16 cellular contexts compared by ENCODE assay signal in genomic region chr1:43546388-43547100, GRCh38. TPM values are rescaled to one million over a fixed set of nuclear protein-coding genes. Genes with fewer than 3 reads are reported as not detected.
DNase-seq lines count a peak whose midpoint lies in the region; ATAC-seq, FAIRE-seq and TF ChIP-seq lines count a peak whose summit lies in the region.
"Had no signal": no experiment of that assay in that cellular context is flagged by ENCODE, and none has a peak within 500 bp of the region (broad histone marks: within the 10 kb centered on the region; RNA-seq: fewer than 3 reads in every experiment).

No MANE protein-coding gene starts in this region.

- TF ChIP-seq EP300 in H1 (IDR thresholded peaks at IDR 0.05; ENCODE audit: borderline replicate concordance in 1 of 2, low read depth in 2 of 2, low read length in 2 of 2): no peak

- DNase-seq in H1 (ENCODE audit: low read depth in 1 of 2, low spot score in 2 of 2): no peak
- no peak for DNase-seq in NCI-H2227 treated with DMSO at 0.1 percent for 48 hours (lab: John Stamatoyannopoulos, UW)
- DNase-seq: activated CD4-positive, CD25-positive, alpha-beta regulatory T cell; activated CD8-positive, alpha-beta memory T cell treated with anti-CD3 and anti-CD28 coated beads for 24 hours; cerebellar nuclear complex; NCI-H446 treated with DMSO at 0.1 percent for 48 hours; stimulated activated naive CD8-positive, alpha-beta T cell treated with anti-CD3 and anti-CD28 coated beads, Interleukin-15, Interleukin-2, amounts not matched to agents 100 U/mL and 50 U/mL, for 24 hours had no signal

- no peak for TF ChIP-seq CTCF in HEK293 (tag by site-specific recombination; IDR thresholded peaks at IDR 0.05)
- no peak for TF ChIP-seq CTCF in H1 (IDR thresholded peaks at IDR 0.05; ENCODE audit: control extremely low read depth in 1 of 3, insufficient read depth in 1 of 3, low read depth in 1 of 3, low read length in 3 of 3)

- peaks cover 5% of the 10 kb centered on the region for H3K23me2 ChIP-seq in H1 (ENCODE audit: low read depth, low read length)

- H4K91ac ChIP-seq in H1 (replicated peaks; ENCODE audit: insufficient read length, low read length): peak overlapping the region; percentile 71

- H2BK12ac ChIP-seq in H1 (ENCODE audit: low read depth, low read length): peak overlapping the region; percentile 64; the same call in 1 of the 2 replicates

- no peak overlapping the region; the same call in 1 of the 2 replicates for H4K8ac ChIP-seq in H1 (ENCODE audit: extremely low read depth, insufficient read depth, low read length)

- no peak for FAIRE-seq in H1 (lab: Jason Lieb, UNC)
- FAIRE-seq: endometrium had no signal

- H3K23ac ChIP-seq in H1 (ENCODE audit: insufficient read length): no peak overlapping the region

- H3K4me2 ChIP-seq in H1 (ENCODE audit: insufficient read depth in 1 of 2, low read depth in 2 of 2, low read length in 2 of 2): peak overlapping the region; percentile 51 to 73

- no peak for TF ChIP-seq POLR2A in H1 (IDR thresholded peaks at IDR 0.05; ENCODE audit: control extremely low read depth in 1 of 2, low read depth in 2 of 2, low read length in 2 of 2)

- H2AK5ac ChIP-seq in H1 (ENCODE audit: low read depth, low read length): peak overlapping the region; percentile 30; the same call in 1 of the 2 replicates

- H3K4me1 ChIP-seq in HEK293 (ENCODE audit: control insufficient read depth, insufficient read depth, low read length) (peaks cover 5% of the 10 kb centered on the region; the same call in 1 of the 2 replicates), H1 (replicated peaks in 1 of 4; ENCODE audit: control insufficient read depth in 3 of 4, insufficient read depth in 4 of 4, low read length in 3 of 4) (peaks cover 9 to 61% (median 50%) of the 10 kb centered on the region in 4 experiments), mucosa of rectum (ENCODE audit: control insufficient read depth in 2 of 2, insufficient read depth in 2 of 2, low read length in 2 of 2) (peaks cover 91 to 93% of the 10 kb centered on the region in 2 donors), subcutaneous abdominal adipose tissue (ENCODE audit: control insufficient read depth in 5 of 5, insufficient read depth in 5 of 5, low read length in 5 of 5) (peaks cover 9 to 91% (median 89%) of the 10 kb centered on the region in 5 donors)
- H3K4me1 ChIP-seq: SJSA1 had no signal

- H3K14ac ChIP-seq in H1 (ENCODE audit: insufficient read length): no peak overlapping the region

- H3K56ac ChIP-seq in H1 (replicated peaks; ENCODE audit: insufficient read length, low read depth, low read length): no peak overlapping the region

- peak overlapping the region; percentile 80 for H2BK120ac ChIP-seq in H1 (replicated peaks; ENCODE audit: low read depth, low read length)

- H3K4me3 ChIP-seq in HEK293 (ENCODE audit: low read depth, low read length) (no peak overlapping the region), H1 (ENCODE audit: extremely low read depth in 1 of 4, insufficient read depth in 2 of 4, low read depth in 3 of 4, low read length in 4 of 4) (peak overlapping the region in 1 of 4 experiments; percentile 53; a peak in 1 of 8 replicates), mucosa of rectum (ENCODE audit: low read length in 2 of 2) (no peak overlapping the region), subcutaneous abdominal adipose tissue (ENCODE audit: low read depth in 1 of 5, low read length in 5 of 5) (peak overlapping the region in 1 of 5 donors; percentile 4)
- H3K4me3 ChIP-seq: SJSA1 had no signal

- H2BK20ac ChIP-seq in H1 (ENCODE audit: low read length): peak overlapping the region; percentile 87; the same call in 1 of the 2 replicates

- H2AFZ ChIP-seq in H1 (ENCODE audit: low read length): no peak overlapping the region

- POLR2A ChIA-PET in HEK293 (lab: Yijun Ruan, JAX) (no interaction called here), H1 (lab: Charles Lee; ENCODE audit: partially characterized antibody) (interaction anchor here (1.3 to 14.9 kb wide), 6 partner anchors 12 to 104 kb away, joined by 3 to 270 read pairs (median 8); partner anchors contain the start of genes KDM4A and PTPRF)

- peaks cover 3 to 71% of the 10 kb centered on the region in 2 experiments; a peak in 3 of 4 replicates for H3K79me2 ChIP-seq in H1 (ENCODE audit: control insufficient read depth in 1 of 2, insufficient read depth in 2 of 2, low read length in 2 of 2)

- H3K18ac ChIP-seq in H1 (ENCODE audit: extremely low read depth, low read length): peak overlapping the region; percentile 9; the same call in 1 of the 2 replicates

- peak overlapping the region; percentile 76; the same call in 1 of the 2 replicates for H2BK5ac ChIP-seq in H1 (ENCODE audit: low read depth, low read length)

- H3K9ac ChIP-seq in H1 (replicated peaks in 1 of 4; ENCODE audit: extremely low read depth in 1 of 4, low read depth in 3 of 4, low read length in 3 of 4): no peak overlapping the region
- peak overlapping the region in 1 of 2 donors; percentile 51 for H3K9ac ChIP-seq in mucosa of rectum (ENCODE audit: low read depth in 1 of 2, low read length in 2 of 2)
- H3K9ac ChIP-seq in subcutaneous abdominal adipose tissue (ENCODE audit: low read length in 5 of 5): peak overlapping the region in 2 of 5 donors; percentile 26 to 27

- peaks cover 45% of the 10 kb centered on the region for H3K79me1 ChIP-seq in H1 (ENCODE audit: low read depth, low read length)

- WGBS in H1 (ENCODE audit: extremely low coverage in 1 of 2, insufficient coverage in 1 of 2, insufficient read length in 1 of 2, insufficient replicate concordance in 2 of 2, low coverage in 1 of 2, low lambda C conversion rate in 2 of 2, missing lambda C conversion rate in 1 of 2), 2 experiments: 89% methylated on average over 15 of the region's 15 CpGs; no CpG with 5 or more reads in 1 of the 2 experiments

- H3K36me3 ChIP-seq in HEK293 (ENCODE audit: control insufficient read depth in 2 of 2, insufficient read depth in 1 of 2, low read length in 2 of 2): peaks cover 0 to 61% of the 10 kb centered on the region in 2 experiments; a peak in 2 of 3 replicates
- H3K36me3 ChIP-seq in H1 (ENCODE audit: control insufficient read depth in 2 of 4, insufficient read depth in 4 of 4, low read length in 3 of 4): no peaks in the 10 kb centered on the region; a peak in 3 of 8 replicates
- H3K36me3 ChIP-seq in mucosa of rectum (ENCODE audit: control insufficient read depth in 2 of 2, insufficient read depth in 2 of 2, low read length in 2 of 2): peaks cover 0 to 13% of the 10 kb centered on the region in 2 donors
- H3K36me3 ChIP-seq in subcutaneous abdominal adipose tissue (ENCODE audit: control insufficient read depth in 5 of 5, insufficient read depth in 5 of 5, low read length in 5 of 5): peaks cover 0 to 7% (median 2%) of the 10 kb centered on the region in 5 donors

- TF ChIP-seq RAD21 in H1 (IDR thresholded peaks at IDR 0.05 in 1 of 2, conservative IDR thresholded peaks at IDR 0.05 in 1 of 2; ENCODE audit: low read depth in 2 of 2, low read length in 2 of 2): no peak

- H4K5ac ChIP-seq in H1 (ENCODE audit: insufficient read length, low read depth, low read length): peak overlapping the region; percentile 7

- CTCF ChIA-PET in HEK293 (lab: Yijun Ruan, JAX): no interaction called here
- CTCF ChIA-PET in H1 (lab: Charles Lee; ENCODE audit: partially characterized antibody): interaction anchor here (0.8 to 15.4 kb wide), 5 partner anchors 9 to 26 kb away, joined by 3 to 169 read pairs (median 3); partner anchors contain the start of gene PTPRF

- no peak overlapping the region for H2BK15ac ChIP-seq in H1 (ENCODE audit: low read length)

- ATAC-seq in GM21717 (IDR thresholded peaks at IDR 0.05; ENCODE audit: unreplicated experiment) (no peak), GM21825 (IDR thresholded peaks at IDR 0.05; ENCODE audit: unreplicated experiment) (no peak), GM21390 (IDR thresholded peaks at IDR 0.05; ENCODE audit: unreplicated experiment) (no peak)
- ATAC-seq: left ventricle myocardium superior; stimulated activated naive CD8-positive, alpha-beta T cell treated with anti-CD3 and anti-CD28 coated beads, Interleukin-15, Interleukin-2, amounts not matched to agents 100 U/mL and 50 U/mL, for 24 hours had no signal

- no peaks in the 10 kb centered on the region for H3K9me3 ChIP-seq in HEK293 (ENCODE audit: control insufficient read depth, insufficient read depth, low read depth, low read length)
- H3K9me3 ChIP-seq in H1 (ENCODE audit: insufficient read depth in 2 of 2, low read depth in 1 of 2, low read length in 1 of 2): no peaks in the 10 kb centered on the region
- no peaks in the 10 kb centered on the region for H3K9me3 ChIP-seq in mucosa of rectum (ENCODE audit: control insufficient read depth in 2 of 2, low read length in 2 of 2)
- H3K9me3 ChIP-seq in subcutaneous abdominal adipose tissue (ENCODE audit: control insufficient read depth in 5 of 5, low read length in 5 of 5): no peaks in the 10 kb centered on the region
- H3K9me3 ChIP-seq: SJSA1 had no signal

- H3K4ac ChIP-seq in H1 (replicated peaks; ENCODE audit: insufficient read length, low read depth, low read length): no peak overlapping the region

- H3K27me3 ChIP-seq in H1 (replicated peaks in 1 of 4; ENCODE audit: control insufficient read depth in 3 of 4, extremely low read depth in 1 of 4, insufficient read depth in 3 of 4, low read length in 3 of 4) (no peaks in the 10 kb centered on the region; a peak in 1 of 7 replicates), mucosa of rectum (ENCODE audit: control insufficient read depth in 2 of 2, insufficient read depth in 2 of 2, low read length in 2 of 2) (no peaks in the 10 kb centered on the region), subcutaneous abdominal adipose tissue (ENCODE audit: control insufficient read depth in 5 of 5, insufficient read depth in 4 of 5, low read length in 5 of 5) (no peaks in the 10 kb centered on the region)
- H3K27me3 ChIP-seq: SJSA1 had no signal

- H3K27ac ChIP-seq in HEK293 (ENCODE audit: extremely low read depth, low read depth, low read length): no peak overlapping the region
- peak overlapping the region; percentile 80 for H3K27ac ChIP-seq in H1 (ENCODE audit: low read depth, low read length)
- peak overlapping the region; percentile 92 to 97 for H3K27ac ChIP-seq in mucosa of rectum (ENCODE audit: low read depth in 2 of 2, low read length in 2 of 2)
- H3K27ac ChIP-seq in subcutaneous abdominal adipose tissue (ENCODE audit: low read depth, low read length): peak overlapping the region; percentile 85
- H3K27ac ChIP-seq: SJSA1 had no signal

- peaks cover 10 to 29% of the 10 kb centered on the region in 2 experiments for H4K20me1 ChIP-seq in H1 (replicated peaks in 1 of 2; ENCODE audit: control insufficient read depth in 1 of 2, insufficient read depth in 2 of 2, low read length in 2 of 2)

RNA-seq across cellular contexts. Expression of gene PTPRF, which starts 15.9 kb away (rescaled TPM):
- total RNA-seq in H1 (2021; fragmentation: NEBNext Ultra II Directional; extraction: Animal tissue kit (Norgen Biotek cat#: 25700)): 221 and 231 TPM in 2 replicates
- polyA plus RNA-seq in H1 (2011; rRNA removed): 136 and 174 TPM in 2 replicates
- polyA plus RNA-seq in H1 (2011; cell fraction: cytosol; rRNA removed): 128 TPM
- 286 TPM for polyA plus RNA-seq in H1 (2011; cell fraction: nucleus; rRNA removed)
- 142 to 208 TPM (median 171 TPM) in 4 replicates for polyA plus RNA-seq in H1 (2012, experiment 1 of 2)
- 95.7 TPM for polyA plus RNA-seq in H1 (2012, experiment 2 of 2)
- polyA plus RNA-seq in H1 (2013, experiment 1 of 2): 171 TPM
- 161 TPM for polyA plus RNA-seq in H1 (2013, experiment 2 of 2)
- polyA minus RNA-seq in H1 (2011; rRNA and poly(A)+ RNA removed): 365 and 371 TPM in 2 replicates
- 155 TPM for polyA minus RNA-seq in H1 (2011; cell fraction: cytosol; rRNA and poly(A)+ RNA removed)
- 141 TPM for polyA minus RNA-seq in H1 (2011; cell fraction: nucleus; rRNA and poly(A)+ RNA removed)
